In the genomic region with DNA sequence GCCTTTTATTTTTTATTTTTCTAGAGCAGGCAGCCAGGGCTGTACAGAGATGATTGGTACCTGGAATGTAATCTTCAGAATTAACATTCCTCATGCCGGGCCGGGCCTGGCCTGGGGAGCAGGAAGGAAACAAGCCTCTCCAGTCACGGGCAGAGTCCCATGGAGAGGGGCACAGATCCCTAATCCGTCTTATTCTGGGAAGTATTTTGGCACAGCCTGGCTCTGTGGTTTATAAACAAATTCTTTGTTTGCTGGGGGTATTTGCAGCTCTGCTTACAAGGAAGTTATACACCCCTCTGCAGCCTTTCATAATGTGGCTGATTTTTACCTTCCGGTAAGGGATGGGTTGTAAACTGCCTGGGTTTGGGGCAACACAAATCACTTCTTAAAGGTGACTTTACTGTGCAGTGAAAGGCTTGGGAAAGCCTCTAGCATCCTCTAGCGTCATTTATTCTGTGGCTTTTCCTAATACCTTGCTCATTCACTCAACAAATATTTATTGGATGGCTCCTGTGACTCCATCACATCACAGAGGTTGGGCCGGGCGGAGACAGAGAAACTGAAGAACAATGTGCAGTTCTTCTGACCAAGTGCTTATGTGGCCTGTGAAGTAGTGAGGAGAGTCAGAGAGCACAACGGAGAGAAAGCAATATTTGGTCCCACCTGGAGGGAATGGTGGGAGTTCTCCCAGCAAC, we compare ENCODE assay signal across 24 cellular contexts. TPM values are rescaled to one million over a fixed set of nuclear protein-coding genes. Genes with fewer than 3 reads are reported as not detected.
A peak's percentile ranks its signal among the peaks of the same experiment; 100 is the strongest.
DNase-seq lines count a peak whose midpoint lies in the region; ATAC-seq and TF ChIP-seq lines count a peak whose summit lies in the region.
"Had no signal": no experiment of that assay in that cellular context is flagged by ENCODE, and none has a peak within 500 bp of the region (broad histone marks: within the 10 kb centered on the region; RNA-seq: fewer than 3 reads in every experiment).

No MANE protein-coding gene starts in this region.

- TF ChIP-seq CTCF in DND-41 (IDR thresholded peaks at IDR 0.05; ENCODE audit: borderline replicate concordance, extremely low read depth, low read length, poor library complexity, severe bottlenecking) = no peak
- no peak for TF ChIP-seq CTCF in neural progenitor cell (IDR thresholded peaks at IDR 0.05)

- no peak overlapping the region for H3K4me3 Mint-ChIP-seq in neural progenitor cell
- H3K4me3 Mint-ChIP-seq: activated CD4-positive, alpha-beta memory T cell treated with anti-CD3 and anti-CD28 coated beads, Interleukin-2, amount 10 ng/mL, durations not matched to agents 7 days and 5 days; dendritic cell treated with granulocyte-macrophage colony-stimulating factor and Interleukin-4, amounts not matched to agents 40 ng/mL and 50 ng/mL, for 4 days; HFFc6 had no signal

- H3K27ac Mint-ChIP-seq in neural progenitor cell = no peak overlapping the region
- H3K27ac Mint-ChIP-seq: activated CD4-positive, alpha-beta memory T cell treated with anti-CD3 and anti-CD28 coated beads, Interleukin-2, amount 10 ng/mL, durations not matched to agents 7 days and 5 days; dendritic cell treated with granulocyte-macrophage colony-stimulating factor and Interleukin-4, amounts not matched to agents 40 ng/mL and 50 ng/mL, for 4 days; HFFc6 had no signal

- peaks cover 6% of the 10 kb centered on the region for H3F3A ChIP-seq in neural progenitor cell (ENCODE audit: low read depth)

- H3K27ac ChIP-seq in DND-41 (ENCODE audit: low read length) (no peak overlapping the region), neural progenitor cell (no peak overlapping the region)
- H3K27ac ChIP-seq: adrenal gland, BLaER1, heart left ventricle, neutrophil had no signal

- H3K9ac ChIP-seq in DND-41 (ENCODE audit: low read depth, low read length) (no peak overlapping the region), neural progenitor cell (no peak overlapping the region)
- H3K9ac ChIP-seq: BLaER1 had no signal

- peaks cover 7% of the 10 kb centered on the region for H3K4me1 ChIP-seq in DND-41 (ENCODE audit: insufficient read depth, low read length)
- peaks cover 6% of the 10 kb centered on the region for H3K4me1 ChIP-seq in neural progenitor cell

- no peak overlapping the region for H3K4me2 ChIP-seq in DND-41 (ENCODE audit: insufficient read depth, low read length)
- no peak overlapping the region for H3K4me2 ChIP-seq in neural progenitor cell
- H3K4me2 ChIP-seq: BLaER1 had no signal

- H3K9me3 ChIP-seq in DND-41 (ENCODE audit: insufficient read depth, low read length, severe bottlenecking) = peaks cover 6% of the 10 kb centered on the region
- H3K9me3 ChIP-seq in neural progenitor cell (ENCODE audit: low read depth) = no peaks in the 10 kb centered on the region
- H3K9me3 ChIP-seq: neutrophil had no signal

- no peak for ATAC-seq in DND-41 (ENCODE audit: insufficient read depth, low read depth)
- ATAC-seq in GM19328 (IDR thresholded peaks at IDR 0.05; ENCODE audit: unreplicated experiment) = no peak
- no peak for ATAC-seq in HG02852 (IDR thresholded peaks at IDR 0.05; ENCODE audit: unreplicated experiment)
- ATAC-seq: heart left ventricle had no signal

- H4K20me1 ChIP-seq in DND-41 (ENCODE audit: insufficient read depth, low read length) (no peaks in the 10 kb centered on the region), neural progenitor cell (ENCODE audit: low read depth) (peaks cover 10% of the 10 kb centered on the region)
- H4K20me1 ChIP-seq: BLaER1 had no signal

- H3K27me3 ChIP-seq in DND-41 (ENCODE audit: insufficient read depth, low read length, poor library complexity) = no peaks in the 10 kb centered on the region
- peaks cover 61% of the 10 kb centered on the region for H3K27me3 ChIP-seq in neural progenitor cell

- peak; percentile 2 for DNase-seq in DND-41
- DNase-seq in NCI-H1048 (lab: John Stamatoyannopoulos, UW) = peak; percentile 80
- peak; percentile 10 for DNase-seq in ecto neural progenitor cell (ENCODE audit: low spot score)
- DNase-seq in neural progenitor cell (ENCODE audit: low spot score) = peak; percentile 49
- no peak for DNase-seq in T-helper 9 cell
- no peak for DNase-seq in NK-92 (lab: John Stamatoyannopoulos, UW; ENCODE audit: unreplicated experiment)
- DNase-seq: ACHN; activated CD4-positive, alpha-beta memory T cell treated with anti-CD3 and anti-CD28 coated beads, Interleukin-2, amount 10 ng/mL, durations not matched to agents 7 days and 5 days; activated CD4-positive, CD25-positive, alpha-beta regulatory T cell; activated naive CD4-positive, alpha-beta T cell; adrenal gland; COR-L47; heart left ventricle; HFFc6; NCI-H146; NCI-H2171; NCI-H526; stimulated activated CD8-positive, alpha-beta memory T cell treated with anti-CD3 and anti-CD28 coated beads, Interleukin-4, amount 100 ng/mL, for 48 hours; upper lobe of left lung had no signal

- peaks cover 14% of the 10 kb centered on the region for H3K9me3 Mint-ChIP-seq in neural progenitor cell
- H3K9me3 Mint-ChIP-seq: dendritic cell treated with granulocyte-macrophage colony-stimulating factor and Interleukin-4, amounts not matched to agents 40 ng/mL and 50 ng/mL, for 4 days had no signal

- no peaks in the 10 kb centered on the region for H3K36me3 Mint-ChIP-seq in neural progenitor cell

- H3K79me2 ChIP-seq in DND-41 (ENCODE audit: insufficient read depth, low read length) (no peaks in the 10 kb centered on the region), neural progenitor cell (ENCODE audit: low read depth) (no peaks in the 10 kb centered on the region)

- H3K4me3 ChIP-seq in DND-41 (ENCODE audit: low read depth in 1 of 2, low read length in 2 of 2) = no peak overlapping the region
- H3K4me3 ChIP-seq in neural progenitor cell = no peak overlapping the region
- H3K4me3 ChIP-seq: adrenal gland, BLaER1, heart left ventricle, upper lobe of left lung had no signal

- peaks cover 44% of the 10 kb centered on the region for H3K27me3 Mint-ChIP-seq in neural progenitor cell (ENCODE audit: insufficient read depth, low read depth)

- no peaks in the 10 kb centered on the region for H3K36me3 ChIP-seq in DND-41 (ENCODE audit: insufficient read depth, low read length)
- no peaks in the 10 kb centered on the region for H3K36me3 ChIP-seq in neural progenitor cell
- H3K36me3 ChIP-seq: adrenal gland, BLaER1, heart left ventricle, neutrophil, upper lobe of left lung had no signal

- H3K4me1 Mint-ChIP-seq in neural progenitor cell = peaks cover 7% of the 10 kb centered on the region

- H2AFZ ChIP-seq in DND-41 (ENCODE audit: low read depth, low read length) (no peak overlapping the region), neural progenitor cell (replicated peaks) (no peak overlapping the region)

RNA-seq across cellular contexts. Expression of gene SLC6A20, which starts 2.7 kb away (rescaled TPM):
- total RNA-seq in neural progenitor cell (ENCODE audit: low replicate concordance) = not detected in 2 replicates
- total RNA-seq: activated CD4-positive, alpha-beta memory T cell treated with anti-CD3 and anti-CD28 coated beads, Interleukin-2, amount 10 ng/mL, durations not matched to agents 7 days and 5 days; HFFc6 had no signal

RNA-seq across cellular contexts. Expression of gene LZTFL1, which starts 48.3 kb away (rescaled TPM):
- 19.0 and 22.5 TPM in 2 replicates for total RNA-seq in neural progenitor cell (ENCODE audit: low replicate concordance)

Comparison
In these comparisons a context has a peak if more than half of its experiments do, and no peak if none do; other contexts are left out.
1. DNase-seq: peak in DND-41 (single experiment), NCI-H1048 (single experiment), ecto neural progenitor cell (single experiment) and neural progenitor cell (single experiment); none in T-helper 9 cell (single experiment) and NK-92 (single experiment).